1 cellular context compared by ENCODE assay signal in the genomic region with DNA sequence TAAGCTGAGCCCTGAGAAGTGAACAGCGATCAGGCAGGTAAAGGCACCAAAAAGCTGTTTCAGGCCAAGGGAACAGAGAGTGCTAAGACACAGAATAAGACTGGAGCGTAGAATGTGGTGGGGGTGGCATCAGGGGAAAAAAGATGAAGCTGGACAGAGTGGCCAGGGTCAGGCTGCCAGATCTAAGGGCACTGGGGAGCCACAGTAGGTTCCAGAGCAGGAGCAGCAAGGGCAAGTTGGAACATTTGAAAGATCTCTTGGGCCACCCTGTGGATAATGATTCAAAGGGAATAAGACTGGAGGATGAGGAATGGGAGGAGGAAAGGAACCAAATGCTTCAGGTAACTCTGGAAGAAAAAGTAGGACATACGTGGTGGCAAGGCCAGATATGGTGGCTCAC.
TF ChIP-seq lines count a peak whose summit lies in the region.

No MANE protein-coding gene starts in this region.

TF ChIP-seq in IMR-90, 13 proteins besides CTCF, POLR2A, EP300 and RAD21:
- TF ChIP-seq CEBPB (IDR thresholded peaks at IDR 0.05; ENCODE audit: low read depth, low read length) (no peak), CHD1 (IDR thresholded peaks at IDR 0.05; ENCODE audit: low read depth, low read length) (no peak), SMC3 (IDR thresholded peaks at IDR 0.05; ENCODE audit: low read depth, low read length) (no peak), NFE2L2 (IDR thresholded peaks at IDR 0.05; ENCODE audit: low read depth, low read length) (no peak), MAFK (IDR thresholded peaks at IDR 0.05; ENCODE audit: low read depth, low read length) (no peak), MXI1 (IDR thresholded peaks at IDR 0.05; ENCODE audit: borderline replicate concordance, low read depth, low read length) (no peak), RCOR1 (IDR thresholded peaks at IDR 0.05; ENCODE audit: insufficient replicate concordance, low read length) (no peak), ELK1 (IDR thresholded peaks at IDR 0.05; ENCODE audit: borderline replicate concordance, low read depth, low read length) (no peak), BHLHE40 (IDR thresholded peaks at IDR 0.05; ENCODE audit: low read depth, low read length) (no peak), MAZ (IDR thresholded peaks at IDR 0.05; ENCODE audit: borderline replicate concordance, low read depth, low read length) (no peak), FOS (IDR thresholded peaks at IDR 0.05; ENCODE audit: low read depth, low read length) (no peak), RFX5 (IDR thresholded peaks at IDR 0.05; ENCODE audit: low read depth, low read length) (no peak)
- TF ChIP-seq, protein P1, sequence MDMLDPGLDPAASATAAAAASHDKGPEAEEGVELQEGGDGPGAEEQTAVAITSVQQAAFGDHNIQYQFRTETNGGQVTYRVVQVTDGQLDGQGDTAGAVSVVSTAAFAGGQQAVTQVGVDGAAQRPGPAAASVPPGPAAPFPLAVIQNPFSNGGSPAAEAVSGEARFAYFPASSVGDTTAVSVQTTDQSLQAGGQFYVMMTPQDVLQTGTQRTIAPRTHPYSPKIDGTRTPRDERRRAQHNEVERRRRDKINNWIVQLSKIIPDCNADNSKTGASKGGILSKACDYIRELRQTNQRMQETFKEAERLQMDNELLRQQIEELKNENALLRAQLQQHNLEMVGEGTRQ (IDR thresholded peaks at IDR 0.05; ENCODE audit: low read depth, low read length), result no peak
TF ChIP-seq in IMR-90: peak in this region for 0.
